Comparison of ENCODE assay signal across 7 cellular contexts in genomic region chr4:73068496-73069337, GRCh38. TPM values are rescaled to one million over a fixed set of nuclear protein-coding genes. Genes with fewer than 3 reads are reported as not detected.
A peak's percentile ranks its signal among the peaks of the same experiment; 100 is the strongest.
DNase-seq lines count a peak whose midpoint lies in the region; ATAC-seq and TF ChIP-seq lines count a peak whose summit lies in the region.

No MANE protein-coding gene starts in this region.

- H3K9me3 ChIP-seq in HCT116 (ENCODE audit: control insufficient read depth in 1 of 2, insufficient read depth in 1 of 2, low read depth in 1 of 2, low read length in 2 of 2) (no peaks in the 10 kb centered on the region), osteoblast (ENCODE audit: low read depth, low read length) (no peaks in the 10 kb centered on the region)

- H3K4me1 Mint-ChIP-seq in activated CD4-positive, alpha-beta memory T cell treated with anti-CD3 and anti-CD28 coated beads for 36 hours (ENCODE audit: low read depth) = peaks cover 34% of the 10 kb centered on the region

- no peaks in the 10 kb centered on the region for H3K27me3 ChIP-seq in HCT116 (ENCODE audit: insufficient read depth, low read length)
- H3K27me3 ChIP-seq in foreskin keratinocyte = no peaks in the 10 kb centered on the region
- H3K27me3 ChIP-seq in osteoblast (ENCODE audit: insufficient read depth, low read length) = no peaks in the 10 kb centered on the region

- DNase-seq in GM12864 (ENCODE audit: low read depth) (no peak), HCT116 (ENCODE audit: low read depth, low spot score) (no peak), MV-4-11 (lab: John Stamatoyannopoulos, UW) (peak; percentile 63), foreskin keratinocyte (peak; percentile 25 to 56), osteoblast (ENCODE audit: insufficient read length, low spot score, missing footprints) (no peak), GM13976 (ENCODE audit: low spot score) (no peak)
- no peak for DNase-seq in activated CD4-positive, alpha-beta memory T cell treated with anti-CD3 and anti-CD28 coated beads for 36 hours

- CTCF ChIA-PET in HCT116 (lab: Charles Lee) = no interaction called here
- CTCF ChIA-PET in activated CD4-positive, alpha-beta memory T cell treated with anti-CD3 and anti-CD28 coated beads for 36 hours (lab: Charles Lee) = interaction anchor here (2.6 kb wide), 1 partner anchor 30 kb away, joined by 10 read pairs; no protein-coding TSS in a partner anchor

- BruUV-seq in HCT116 (replicated peaks; lab: Mats Ljungman, UMichigan) = TSS peak; percentile 71

- H3K36me3 ChIP-seq in HCT116 (ENCODE audit: control insufficient read depth in 1 of 2, insufficient read depth in 2 of 2, low read length in 2 of 2) (no peaks in the 10 kb centered on the region; a peak in 1 of 4 replicates), osteoblast (ENCODE audit: insufficient read depth, low read length) (peaks cover 3% of the 10 kb centered on the region)

- H3K27ac Mint-ChIP-seq in activated CD4-positive, alpha-beta memory T cell treated with anti-CD3 and anti-CD28 coated beads for 36 hours = peak overlapping the region; percentile 99

- H3K9me2 ChIP-seq in HCT116 (ENCODE audit: insufficient read depth) = no peaks in the 10 kb centered on the region

- H2AFZ ChIP-seq in HCT116 (ENCODE audit: low read depth, low read length, poor library complexity, severe bottlenecking) = no peak overlapping the region
- H2AFZ ChIP-seq in osteoblast (ENCODE audit: low read length) = peak overlapping the region; percentile 77

- no peak for TF ChIP-seq RAD21 in HCT116 (IDR thresholded peaks at IDR 0.05; ENCODE audit: low read depth)

- H3K4me1 ChIP-seq in HCT116 (ENCODE audit: control insufficient read depth in 1 of 2, insufficient read depth in 2 of 2, low read length in 2 of 2) (peaks cover 4 to 15% of the 10 kb centered on the region in 2 experiments; a peak in 3 of 4 replicates), foreskin keratinocyte (peaks cover 8% of the 10 kb centered on the region), osteoblast (ENCODE audit: insufficient read depth, low read length) (peaks cover 8% of the 10 kb centered on the region)

- TF ChIP-seq CTCF in GM12864 (IDR thresholded peaks at IDR 0.05; ENCODE audit: low read depth, low read length, missing control alignments) (no peak), HCT116 (IDR thresholded peaks at IDR 0.05 in 2 of 3, conservative IDR thresholded peaks at IDR 0.05 in 1 of 3; ENCODE audit: borderline replicate concordance in 1 of 3, insufficient read depth in 1 of 3, low read depth in 2 of 3, low read length in 2 of 3) (0 out of 6 replicates have a peak, but pooled peaks of 1 of the 3 experiments have one; percentile 7), foreskin keratinocyte (conservative IDR thresholded peaks at IDR 0.05) (no peak), osteoblast (IDR thresholded peaks at IDR 0.05; ENCODE audit: extremely low read depth, low read depth, low read length) (no peak), GM13976 (IDR thresholded peaks at IDR 0.05; ENCODE audit: borderline replicate concordance, control extremely low read depth, extremely low read depth, insufficient read depth, missing control alignments) (no peak)

- H3K4me3 Mint-ChIP-seq in activated CD4-positive, alpha-beta memory T cell treated with anti-CD3 and anti-CD28 coated beads for 36 hours = peak overlapping the region; percentile 83

- H3K79me2 ChIP-seq in HCT116 (ENCODE audit: insufficient read depth, low read length) (peaks cover 13% of the 10 kb centered on the region), osteoblast (ENCODE audit: insufficient read depth, low read length) (peaks cover 25% of the 10 kb centered on the region)

- H3K9ac ChIP-seq in HCT116 (ENCODE audit: low read length) = peak overlapping the region; percentile 88

- H3K27ac ChIP-seq in HCT116 (ENCODE audit: low read depth, low read length) (peak overlapping the region; percentile 78), foreskin keratinocyte (peak overlapping the region; percentile 82), osteoblast (ENCODE audit: low read depth, low read length) (peak overlapping the region; percentile 82)

- H3K36me3 Mint-ChIP-seq in activated CD4-positive, alpha-beta memory T cell treated with anti-CD3 and anti-CD28 coated beads for 36 hours = peaks cover 12% of the 10 kb centered on the region

- ATAC-seq in HCT116 (0 out of 2 replicates have a peak, but pooled peaks have one; percentile 0), foreskin keratinocyte (no peak)

- H3K27me3 Mint-ChIP-seq in activated CD4-positive, alpha-beta memory T cell treated with anti-CD3 and anti-CD28 coated beads for 36 hours = no peaks in the 10 kb centered on the region

- H3K4me2 ChIP-seq in HCT116 (ENCODE audit: low read length) (peak overlapping the region; percentile 86), osteoblast (ENCODE audit: insufficient read depth, low read length) (peak overlapping the region; percentile 99)

- intact Hi-C loops in HCT116 (cut with micrococcal nuclease) = loop anchor here (1.0 kb wide), 1 partner anchor 190 kb away; the partner anchor contains the start of gene ANKRD17
- intact Hi-C loops in activated CD4-positive, alpha-beta memory T cell treated with anti-CD3 and anti-CD28 coated beads for 36 hours (cut with micrococcal nuclease) = loop anchor here (1.0 to 5.0 kb wide), 6 partner anchors 18 to 1089 kb away; partner anchors contain the start of gene MTHFD2L

- POLR2A ChIA-PET in HCT116 (lab: Charles Lee) = no interaction called here
- POLR2A ChIA-PET in activated CD4-positive, alpha-beta memory T cell treated with anti-CD3 and anti-CD28 coated beads for 36 hours (lab: Charles Lee) = interaction anchor here (1.1 to 4.2 kb wide), 4 partner anchors 11 to 190 kb away, joined by 3 to 39 read pairs (median 3); partner anchors contain the start of gene ANKRD17

- H3K4me3 ChIP-seq in GM12864 (ENCODE audit: low read depth, low read length) (peak overlapping the region; percentile 60), HCT116 (replicated peaks in 1 of 2; ENCODE audit: low read depth in 1 of 2, low read length in 2 of 2) (peak overlapping the region; percentile 82 to 90), osteoblast (ENCODE audit: insufficient read depth, low read length) (peak overlapping the region; percentile 89)

- in situ Hi-C loops in GM13976 (cut with MboI; ENCODE audit: low sequenced_read_pairs, unreplicated experiment) = no loop called here

- RAD21 ChIA-PET in HCT116 (lab: Charles Lee; ENCODE audit: low non-redundant PET in 1 of 2, low total read pairs in 2 of 2, uncharacterized antibody in 2 of 2, unreplicated experiment in 2 of 2) = no interaction called here

- H3K9me3 Mint-ChIP-seq in activated CD4-positive, alpha-beta memory T cell treated with anti-CD3 and anti-CD28 coated beads for 36 hours = no peaks in the 10 kb centered on the region

- H4K20me1 ChIP-seq in HCT116 (ENCODE audit: insufficient read depth) (no peaks in the 10 kb centered on the region), osteoblast (ENCODE audit: insufficient read depth, low read length) (no peaks in the 10 kb centered on the region)

- no peak for TF ChIP-seq POLR2A in HCT116 (IDR thresholded peaks at IDR 0.05; ENCODE audit: borderline replicate concordance, extremely low read depth, insufficient read depth, insufficient read length)

TF ChIP-seq in HCT116, 20 proteins besides CTCF, POLR2A, EP300 and RAD21:
- TF ChIP-seq CEBPB (IDR thresholded peaks at IDR 0.05; ENCODE audit: low read depth) (no peak), CBX3 (IDR thresholded peaks at IDR 0.05; ENCODE audit: low read depth) (no peak), ZFX (IDR thresholded peaks at IDR 0.05) (no peak), EGR1 (IDR thresholded peaks at IDR 0.05; ENCODE audit: low read depth) (no peak), EZH2 (IDR thresholded peaks at IDR 0.05) (no peak), ZBTB33 (IDR thresholded peaks at IDR 0.05; ENCODE audit: extremely low read depth, insufficient replicate concordance, low read length) (no peak), ZNF274 (IDR thresholded peaks at IDR 0.05; ENCODE audit: low read depth, low read length) (no peak), SRF (IDR thresholded peaks at IDR 0.05; ENCODE audit: low read depth) (no peak)

RNA-seq across cellular contexts. Expression of gene COX18, which starts 0.8 kb away (rescaled TPM):
- total RNA-seq in HCT116 (2021; ENCODE audit: unreplicated experiment) = 12.5 TPM
- polyA plus RNA-seq in HCT116 (2012) = 4.3 and 7.0 TPM in 2 replicates
- total RNA-seq in activated CD4-positive, alpha-beta memory T cell treated with anti-CD3 and anti-CD28 coated beads for 36 hours = 10 to 100 TPM; 18.6 to 20.6 TPM
- total RNA-seq in foreskin keratinocyte = 15.6 and 16.7 TPM in 2 replicates
- 5.4 and 6.9 TPM in 2 replicates for polyA plus RNA-seq in foreskin keratinocyte
- 25.9 and 29.0 TPM in 2 replicates for total RNA-seq in osteoblast

Comparison
In these comparisons a context has a peak if more than half of its experiments do, and no peak if none do; other contexts are left out.
1. DNase-seq: peak in MV-4-11 (single experiment) and foreskin keratinocyte (2 of 2); none in GM12864 (single experiment), HCT116 (single experiment), activated CD4-positive, alpha-beta memory T cell treated with anti-CD3 and anti-CD28 coated beads for 36 hours (single experiment), osteoblast (single experiment) and GM13976 (single experiment).
2. Peak in every context shown above with its lines, with median percentiles within 50 percentile points of each other: H3K4me3 ChIP-seq and H3K27ac ChIP-seq.